Comparison of ENCODE assay signal across 13 cellular contexts in the genomic region with DNA sequence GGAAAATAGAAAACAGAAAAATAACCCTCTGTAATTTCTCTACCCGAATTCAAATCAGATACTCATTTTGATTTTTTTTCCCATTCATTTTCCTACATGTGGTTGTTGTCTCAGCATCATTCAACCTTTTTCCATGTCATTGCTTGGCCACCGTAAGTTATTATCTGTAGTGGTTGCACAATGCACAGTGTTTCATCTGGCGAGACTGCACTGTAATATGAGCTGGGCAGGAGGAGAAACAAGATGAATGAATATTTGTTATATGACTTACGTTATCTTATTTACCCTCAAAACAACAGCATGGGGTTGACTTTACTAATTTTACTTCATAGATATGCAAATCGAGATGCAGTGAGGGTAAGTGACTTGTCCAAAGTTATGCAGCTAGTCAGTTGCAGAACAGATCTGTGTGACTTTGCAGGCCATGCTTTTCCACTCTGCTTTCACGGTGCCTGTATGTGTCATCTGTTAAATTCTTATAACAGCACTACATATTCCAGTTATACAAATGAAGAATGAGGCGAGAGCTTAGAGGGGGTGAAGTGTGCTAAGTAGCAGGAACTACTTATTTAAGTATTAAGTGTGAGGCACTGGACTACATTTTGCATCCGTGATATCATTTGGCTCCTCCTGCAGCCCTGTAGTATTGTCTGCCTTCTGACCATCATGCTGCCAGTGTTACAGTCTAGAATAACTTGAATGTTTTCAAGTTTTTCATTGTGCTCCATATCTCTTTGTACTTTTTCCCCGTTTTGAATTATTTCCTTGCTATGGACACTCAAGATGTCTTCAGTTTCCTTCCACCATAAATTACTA. TPM values are rescaled to one million over a fixed set of nuclear protein-coding genes. Genes with fewer than 3 reads are reported as not detected.
DNase-seq lines count a peak whose midpoint lies in the region; ATAC-seq and TF ChIP-seq lines count a peak whose summit lies in the region.
"Had no signal": no experiment of that assay in that cellular context is flagged by ENCODE, and none has a peak within 500 bp of the region (broad histone marks: within the 10 kb centered on the region; RNA-seq: fewer than 3 reads in every experiment).

No MANE protein-coding gene starts in this region.

- peaks cover 0 to 14% of the 10 kb centered on the region in 2 donors for H3K4me1 ChIP-seq in right atrium auricular region
- H3K4me1 ChIP-seq in RWPE2 (ENCODE audit: insufficient read depth, poor library complexity, severe bottlenecking), result peaks cover 3% of the 10 kb centered on the region
- peaks cover 31% of the 10 kb centered on the region for H3K4me1 ChIP-seq in skeletal muscle satellite cell (ENCODE audit: control insufficient read depth, insufficient read depth, low read length)

- H3K4me3 ChIP-seq in right atrium auricular region, result no peak overlapping the region
- H3K4me3 ChIP-seq in RWPE2 (ENCODE audit: severe bottlenecking), result no peak overlapping the region
- no peak overlapping the region for H3K4me3 ChIP-seq in fibroblast of villous mesenchyme (ENCODE audit: low read depth, low read length)
- H3K4me3 ChIP-seq in skeletal muscle satellite cell (ENCODE audit: low read length), result no peak overlapping the region
- H3K4me3 ChIP-seq: dorsolateral prefrontal cortex, PC-9 had no signal

- in situ Hi-C loops in GM13976 (cut with MboI; ENCODE audit: low sequenced_read_pairs, unreplicated experiment) (no loop called here), G401 (cut with HindIII; ENCODE audit: low sequenced_read_pairs) (no loop called here)

- intact Hi-C loops in Right ventricle myocardium inferior (cut with DNase I), result no loop called here

- H3K27ac ChIP-seq in right atrium auricular region, result no peak overlapping the region
- no peak overlapping the region for H3K27ac ChIP-seq in RWPE2 (ENCODE audit: poor library complexity, severe bottlenecking)
- H3K27ac ChIP-seq in substantia nigra (ENCODE audit: low read depth, low read length, poor library complexity, severe bottlenecking), result no peak overlapping the region
- H3K27ac ChIP-seq: dorsolateral prefrontal cortex, PC-9 had no signal

- no peak overlapping the region for H3K9ac ChIP-seq in skeletal muscle satellite cell (ENCODE audit: low read depth, low read length)

- H3K9me3 ChIP-seq in right atrium auricular region (no peaks in the 10 kb centered on the region), RWPE2 (ENCODE audit: severe bottlenecking) (no peaks in the 10 kb centered on the region), skeletal muscle satellite cell (replicated peaks; ENCODE audit: low read length) (no peaks in the 10 kb centered on the region)

- no peaks in the 10 kb centered on the region for H3K36me3 ChIP-seq in right atrium auricular region
- peaks cover 7% of the 10 kb centered on the region for H3K36me3 ChIP-seq in RWPE2 (ENCODE audit: low read depth)
- peaks cover 5% of the 10 kb centered on the region for H3K36me3 ChIP-seq in skeletal muscle satellite cell (ENCODE audit: insufficient read depth, low read length)

- DNase-seq in Right ventricle myocardium inferior (ENCODE audit: missing footprints) (no peak), right atrium auricular region (ENCODE audit: low spot score) (no peak), RWPE2 (ENCODE audit: low spot score) (no peak), fibroblast of villous mesenchyme (ENCODE audit: low read depth) (peak; percentile 82), substantia nigra (lab: John Stamatoyannopoulos, UW) (no peak), GM13976 (ENCODE audit: low spot score) (no peak), G401 (ENCODE audit: low spot score) (no peak)
- DNase-seq: activated naive CD4-positive, alpha-beta T cell treated with anti-CD3 and anti-CD28 coated beads for 36 hours; dorsolateral prefrontal cortex; PC-9; stimulated activated CD4-positive, alpha-beta T cell treated with anti-CD3 and anti-CD28 coated beads, Interleukin-4, amount 100 ng/mL, for 24 hours; stimulated activated naive CD4-positive, alpha-beta T cell treated with Interleukin-2 at 50 U/mL for 16 hours had no signal

- H3K4me2 ChIP-seq in skeletal muscle satellite cell (ENCODE audit: low read length), result peak overlapping the region; percentile 57
- H3K4me2 ChIP-seq: PC-9 had no signal

- H3K27me3 ChIP-seq in right atrium auricular region, result no peaks in the 10 kb centered on the region
- no peaks in the 10 kb centered on the region for H3K27me3 ChIP-seq in RWPE2 (ENCODE audit: insufficient read depth, poor library complexity, severe bottlenecking)
- no peaks in the 10 kb centered on the region for H3K27me3 ChIP-seq in skeletal muscle satellite cell (ENCODE audit: control insufficient read depth, insufficient read depth, low read length)
- H3K27me3 ChIP-seq: dorsolateral prefrontal cortex had no signal

- ATAC-seq in Right ventricle myocardium inferior (peak; percentile 93), RWPE2 (ENCODE audit: low read depth) (0 out of 3 replicates have a peak, but pooled peaks have one; percentile 33)

- TF ChIP-seq CTCF in right atrium auricular region (IDR thresholded peaks at IDR 0.05), result no peak
- TF ChIP-seq CTCF in RWPE2 (IDR thresholded peaks at IDR 0.05; ENCODE audit: poor library complexity, severe bottlenecking), result no peak
- TF ChIP-seq CTCF in fibroblast of villous mesenchyme (IDR thresholded peaks at IDR 0.05; ENCODE audit: insufficient read depth, low read depth, low read length), result no peak
- no peak for TF ChIP-seq CTCF in GM13976 (IDR thresholded peaks at IDR 0.05; ENCODE audit: borderline replicate concordance, control extremely low read depth, extremely low read depth, insufficient read depth, missing control alignments)

RNA-seq across cellular contexts. Expression of a gene that starts 56.7 kb away (rescaled TPM):
- total RNA-seq in Right ventricle myocardium inferior, result 68.3 TPM
- 10 to 100 TPM; 60.2 to 61.1 TPM for total RNA-seq in right atrium auricular region
- 46.4 and 53.5 TPM in 2 replicates for total RNA-seq in fibroblast of villous mesenchyme
- 26.9 and 35.2 TPM in 2 replicates for total RNA-seq in skeletal muscle satellite cell (2012; rRNA removed)
- 35.3 and 50.4 TPM in 2 replicates for total RNA-seq in G401 (2014; rRNA removed; shearing (Covaris generic))
